Comparison of ENCODE assay signal across 8 cellular contexts in genomic region chr19:12364391-12365093, GRCh38. TPM values are rescaled to one million over a fixed set of nuclear protein-coding genes. Genes with fewer than 3 reads are reported as not detected.
A peak's percentile ranks its signal among the peaks of the same experiment; 100 is the strongest.
DNase-seq lines count a peak whose midpoint lies in the region; ATAC-seq, FAIRE-seq and TF ChIP-seq lines count a peak whose summit lies in the region.

No MANE protein-coding gene starts in this region.

- no peaks in the 10 kb centered on the region for H3K9me2 ChIP-seq in hepatocyte (replicated peaks; ENCODE audit: insufficient read depth)

- H3K27ac ChIP-seq in hepatocyte, result peak overlapping the region; percentile 92

- DNase-seq in Calu3 (peak; percentile 2), amniotic epithelial cell (ENCODE audit: low read depth) (peak; percentile 30), hepatocyte (ENCODE audit: low spot score) (peak; percentile 33), sciatic nerve (ENCODE audit: low spot score) (peak; percentile 70), H54 (ENCODE audit: insufficient read length, low spot score) (no peak), NAMALWA (ENCODE audit: low spot score) (no peak)
- DNase-seq in Jurkat, Clone E6-1 (ENCODE audit: low read depth, low spot score), result no peak

- peaks cover 6% of the 10 kb centered on the region for H3K4me1 ChIP-seq in hepatocyte (ENCODE audit: insufficient read depth)

- H3K4me3 Mint-ChIP-seq in Calu3 (ENCODE audit: low read depth, unreplicated experiment), result peak overlapping the region; percentile 72

- H4K20me1 ChIP-seq in hepatocyte (ENCODE audit: insufficient read depth, poor library complexity, severe bottlenecking), result no peaks in the 10 kb centered on the region

- H3K79me2 ChIP-seq in hepatocyte, result peaks cover 15% of the 10 kb centered on the region

- CTCF ChIA-PET in Calu3 (lab: Charles Lee), result interaction anchor here (1.0 kb wide), 1 partner anchor 567 kb away, joined by 3 read pairs; no protein-coding TSS in a partner anchor

- no peaks in the 10 kb centered on the region for H3K36me3 ChIP-seq in hepatocyte (replicated peaks; ENCODE audit: insufficient read depth, low read depth)

- H3K9me3 ChIP-seq in hepatocyte (ENCODE audit: low read depth), result no peaks in the 10 kb centered on the region

- peak overlapping the region; percentile 84 for H3K4me2 ChIP-seq in hepatocyte

- H3K9me3 Mint-ChIP-seq in Calu3 (ENCODE audit: low read depth, unreplicated experiment), result peaks cover 5% of the 10 kb centered on the region

- no TSS peak for BruUV-seq in Calu3 (replicated peaks; lab: Mats Ljungman, UMichigan)

- H3K27me3 Mint-ChIP-seq in Calu3 (ENCODE audit: unreplicated experiment), result no peaks in the 10 kb centered on the region

- ATAC-seq in sciatic nerve (peak; percentile 29), GM18498 (IDR thresholded peaks at IDR 0.05; ENCODE audit: unreplicated experiment) (no peak)

- 12% methylated on average over 22 of the region's 22 CpGs for WGBS in hepatocyte (ENCODE audit: low lambda C conversion rate, missing lambda C conversion rate)

- H3K4me3 ChIP-seq in Jurkat, Clone E6-1 (ENCODE audit: low read length), result peak overlapping the region; percentile 70
- peak overlapping the region; percentile 35 for H3K4me3 ChIP-seq in hepatocyte

- intact Hi-C loops in Calu3 (cut with micrococcal nuclease; ENCODE audit: unreplicated experiment), result no loop called here
- intact Hi-C loops in sciatic nerve (cut with DNase I), result no loop called here

- H3K36me3 Mint-ChIP-seq in Calu3 (ENCODE audit: insufficient read depth, unreplicated experiment), result peaks cover 15% of the 10 kb centered on the region

- TF ChIP-seq POLR2A in H54 (IDR thresholded peaks at IDR 0.05; ENCODE audit: low read depth, low read length), result no peak

- H3K27ac Mint-ChIP-seq in Calu3 (ENCODE audit: unreplicated experiment), result peak overlapping the region; percentile 36

- peak overlapping the region; percentile 70 for H2AFZ ChIP-seq in hepatocyte

- no peaks in the 10 kb centered on the region for H3K4me1 Mint-ChIP-seq in Calu3 (ENCODE audit: low read depth, unreplicated experiment)

- TF ChIP-seq CTCF in Calu3 (IDR thresholded peaks at IDR 0.05; ENCODE audit: unreplicated experiment) (no peak), hepatocyte (IDR thresholded peaks at IDR 0.05; ENCODE audit: poor library complexity) (no peak)

- no peaks in the 10 kb centered on the region for H3K27me3 ChIP-seq in hepatocyte

- FAIRE-seq in H54 (lab: Jason Lieb, UNC), result no peak

RNA-seq across cellular contexts. Expression of gene ZNF442, which starts 0.9 kb away (rescaled TPM):
- total RNA-seq in Calu3 (2022), result 1.3 and 1.4 TPM in 2 replicates
- polyA plus RNA-seq in Jurkat, Clone E6-1 (2012; ENCODE audit: insufficient read depth, insufficient read length), result not detected
- 3.6 and 5.9 TPM in 2 replicates for total RNA-seq in hepatocyte
- polyA plus RNA-seq in hepatocyte, result 1.3 and 4.4 TPM in 2 replicates
- 5.4 TPM for total RNA-seq in sciatic nerve

RNA-seq across cellular contexts. Expression of gene ZNF563, which starts 31.1 kb away (rescaled TPM):
- total RNA-seq in Calu3 (2022) (0.81 and 1.3 TPM in 2 replicates), hepatocyte (4.0 and 5.7 TPM in 2 replicates), sciatic nerve (6.0 TPM)
- polyA plus RNA-seq in Jurkat, Clone E6-1 (2012; ENCODE audit: insufficient read depth, insufficient read length), result 3.3 TPM
- polyA plus RNA-seq in hepatocyte, result 6.8 and 9.7 TPM in 2 replicates

RNA-seq across cellular contexts. Expression of gene ZNF799, which starts 36.5 kb away (rescaled TPM):
- 5.1 and 7.4 TPM in 2 replicates for total RNA-seq in Calu3 (2022)
- polyA plus RNA-seq in Jurkat, Clone E6-1 (2012; ENCODE audit: insufficient read depth, insufficient read length), result 3.8 TPM
- 4.9 and 7.1 TPM in 2 replicates for total RNA-seq in hepatocyte
- polyA plus RNA-seq in hepatocyte, result 2.6 and 3.8 TPM in 2 replicates
- total RNA-seq in sciatic nerve, result 7.4 TPM

Comparison
In these comparisons a context has a peak if more than half of its experiments do, and no peak if none do; other contexts are left out.
1. DNase-seq: peak in Calu3 (single experiment), amniotic epithelial cell (single experiment), hepatocyte (single experiment) and sciatic nerve (single experiment); none in Jurkat, Clone E6-1 (single experiment), H54 (single experiment) and NAMALWA (single experiment).